In the genomic region with DNA sequence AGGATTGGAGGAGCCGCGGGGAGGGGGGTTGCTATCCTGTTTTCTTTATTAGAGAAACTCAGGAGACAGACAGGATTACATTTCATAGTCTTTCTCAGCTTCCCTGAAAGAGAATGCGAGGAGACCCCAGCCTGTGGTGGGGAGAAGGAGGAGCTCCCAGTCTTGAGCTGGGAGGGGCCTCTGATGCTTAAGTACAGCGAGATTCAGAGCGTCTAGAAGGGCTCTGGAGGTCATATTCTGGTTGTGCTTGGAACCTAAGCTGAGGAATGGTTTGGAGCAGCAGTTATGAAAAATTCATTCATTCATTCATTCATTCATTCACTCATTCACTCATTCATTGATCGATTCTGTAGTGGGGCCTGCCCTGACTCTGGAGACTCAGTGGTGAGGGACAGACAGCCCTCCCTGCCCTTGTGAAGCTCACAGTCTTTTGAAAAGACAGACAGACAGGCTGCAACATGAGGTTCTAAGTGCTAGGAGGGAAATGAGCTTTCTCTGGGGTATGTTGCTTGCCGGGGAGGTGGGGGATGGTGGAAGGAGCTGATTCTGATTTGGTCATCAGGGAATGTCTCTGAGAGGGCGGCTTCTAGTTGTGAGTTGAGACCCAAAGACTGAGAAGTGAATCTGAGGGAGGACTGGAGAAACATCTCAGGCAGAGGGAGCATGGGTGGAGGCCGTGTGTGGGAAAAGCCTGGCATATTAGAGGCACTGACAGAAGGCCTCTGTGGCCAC, we compare ENCODE assay signal across 10 cellular contexts. TPM values are rescaled to one million over a fixed set of nuclear protein-coding genes. Genes with fewer than 3 reads are reported as not detected.
DNase-seq lines count a peak whose midpoint lies in the region; ATAC-seq, FAIRE-seq and TF ChIP-seq lines count a peak whose summit lies in the region.
"Had no signal": no experiment of that assay in that cellular context is flagged by ENCODE, and none has a peak within 500 bp of the region (broad histone marks: within the 10 kb centered on the region; RNA-seq: fewer than 3 reads in every experiment).

No MANE protein-coding gene starts in this region.

- TF ChIP-seq EP300 in HepG2 (IDR thresholded peaks at IDR 0.05; ENCODE audit: low read depth in 2 of 2, low read length in 2 of 2) (no peak), HepG2 (CRISPR knock-in tag; IDR thresholded peaks at IDR 0.05; ENCODE audit: borderline replicate concordance) (no peak), GM12878 (IDR thresholded peaks at IDR 0.05; ENCODE audit: borderline replicate concordance in 1 of 2, control insufficient read depth in 1 of 2, low read depth in 2 of 2, low read length in 2 of 2) (no peak)

- H3K27ac ChIP-seq in HepG2 (ENCODE audit: extremely low read length, insufficient read depth, low read length) (peak overlapping the region; percentile 93), right lobe of liver (no peak overlapping the region), GM12878 (ENCODE audit: control insufficient read depth, insufficient read depth) (no peak overlapping the region)
- H3K27ac ChIP-seq: cardiac muscle cell had no signal

- RAD21 ChIA-PET in GM12878 (lab: Charles Lee; ENCODE audit: unreplicated experiment): interaction anchor here (1.9 kb wide), 1 partner anchor 175 kb away, joined by 6 read pairs; no protein-coding TSS in a partner anchor

- no peak for ATAC-seq in HepG2
- ATAC-seq in right lobe of liver: no peak
- no peak for ATAC-seq in GM12878
- no peak for ATAC-seq in HG02763 (IDR thresholded peaks at IDR 0.05; ENCODE audit: unreplicated experiment)
- ATAC-seq in GM19467 (IDR thresholded peaks at IDR 0.05; ENCODE audit: unreplicated experiment): no peak

- H3K4me3 ChIP-seq in HepG2 (replicated peaks in 1 of 3; ENCODE audit: insufficient read depth in 1 of 3, low read depth in 2 of 3, low read length in 3 of 3) (peak overlapping the region; percentile 28 to 92 (median 88); a peak in 5 of 6 replicates), right lobe of liver (no peak overlapping the region), GM12878 (no peak overlapping the region)
- H3K4me3 ChIP-seq: cardiac muscle cell had no signal

- SMC1A ChIA-PET in GM12878 (lab: Charles Lee; ENCODE audit: uncharacterized antibody, unreplicated experiment): interaction anchor here (0.8 to 1.8 kb wide), 8 partner anchors 11 to 112 kb away, joined by 3 to 6 read pairs (median 4); no protein-coding TSS in a partner anchor

- CTCF ChIA-PET in HepG2 (lab: Yijun Ruan, JAX; ENCODE audit: low intra/inter-chr PET ratio, low total read pairs): no interaction called here
- CTCF ChIA-PET in GM12878 (lab: Yijun Ruan, JAX): interaction anchor here (0.7 to 1.4 kb wide), 6 partner anchors 15 to 315 kb away, joined by 3 to 4 read pairs (median 3); no protein-coding TSS in a partner anchor

- no peaks in the 10 kb centered on the region; a peak in 1 of 5 replicates for H3K27me3 ChIP-seq in HepG2 (ENCODE audit: control insufficient read depth in 1 of 2, insufficient read depth in 2 of 2, low read length in 2 of 2)
- no peaks in the 10 kb centered on the region for H3K27me3 ChIP-seq in right lobe of liver
- H3K27me3 ChIP-seq in GM12878 (replicated peaks in 1 of 2; ENCODE audit: control insufficient read depth in 2 of 2, insufficient read depth in 2 of 2, low read length in 1 of 2): peaks cover 0 to 4% of the 10 kb centered on the region in 2 experiments; a peak in 1 of 4 replicates
- H3K27me3 ChIP-seq: cardiac muscle cell had no signal

- no peak overlapping the region for H2AFZ ChIP-seq in HepG2 (ENCODE audit: low read length)
- no peak overlapping the region for H2AFZ ChIP-seq in GM12878 (ENCODE audit: control insufficient read depth, low read depth, low read length)

- BruUV-seq in HepG2 (replicated peaks; lab: Mats Ljungman, UMichigan) (no TSS peak), GM12878 (replicated peaks; lab: Mats Ljungman, UMichigan) (no TSS peak)

- TF ChIP-seq CTCF in HepG2 (CRISPR knock-in tag; IDR thresholded peaks at IDR 0.05) (no peak), right lobe of liver (IDR thresholded peaks at IDR 0.05) (no peak), GM12878 (IDR thresholded peaks at IDR 0.05 in 2 of 3, conservative IDR thresholded peaks at IDR 0.05 in 1 of 3; ENCODE audit: control insufficient read depth in 2 of 3, extremely low read depth in 1 of 3, insufficient read depth in 1 of 3, low read depth in 3 of 3, low read length in 3 of 3) (no peak)

- in situ Hi-C loops in HepG2 (cut with HindIII; ENCODE audit: extremely low pct_ligation_motif_present, low pct_unique_long_range_greater_than_20kb) (loop anchor here (5.0 kb wide), 1 partner anchor 35 kb away; no protein-coding TSS in a partner anchor), GM12878 (cut with MboI) (no loop called here)

- WGBS in HepG2 (ENCODE audit: low lambda C conversion rate): 52% methylated on average over 9 of the region's 9 CpGs
- 79% methylated on average over 6 of the region's 9 CpGs for WGBS in right lobe of liver (ENCODE audit: insufficient coverage, low coverage, low lambda C conversion rate, missing lambda C conversion rate)
- WGBS in GM12878 (ENCODE audit: insufficient coverage, insufficient replicate concordance, low lambda C conversion rate, missing lambda C conversion rate): 57% methylated on average over 9 of the region's 9 CpGs

- peaks cover 61% of the 10 kb centered on the region for H3K4me1 ChIP-seq in HepG2 (ENCODE audit: insufficient read depth, low read length)
- H3K4me1 ChIP-seq in right lobe of liver: peaks cover 0 to 27% (median 4%) of the 10 kb centered on the region in 4 donors
- no peaks in the 10 kb centered on the region for H3K4me1 ChIP-seq in GM12878 (ENCODE audit: control insufficient read depth, insufficient read depth, low read length)

- TF ChIP-seq POLR2A in HepG2 (IDR thresholded peaks at IDR 0.05; ENCODE audit: insufficient read depth in 1 of 2, low read depth in 2 of 2, low read length in 2 of 2): no peak
- no peak for TF ChIP-seq POLR2A in right lobe of liver (IDR thresholded peaks at IDR 0.05)
- no peak for TF ChIP-seq POLR2A in GM12878 (IDR thresholded peaks at IDR 0.05; ENCODE audit: low read depth, low read length)

- DNase-seq in HepG2 (ENCODE audit: low spot score) (no peak), right lobe of liver (no peak), GM12878 (ENCODE audit: low read depth, low spot score) (no peak), iris pigment epithelial cell (ENCODE audit: low read depth) (peak; percentile 84), COLO829 (ENCODE audit: low spot score) (no peak), NOMO-1 treated with dmso at 0.1 percent for 144 hours (lab: John Stamatoyannopoulos, UW; ENCODE audit: unreplicated experiment) (no peak)
- DNase-seq: CD4-positive, alpha-beta memory T cell had no signal

- TF ChIP-seq RAD21 in HepG2 (CRISPR knock-in tag; IDR thresholded peaks at IDR 0.05) (no peak), GM12878 (IDR thresholded peaks at IDR 0.05; ENCODE audit: insufficient read depth, low read depth, low read length) (no peak)

- intact Hi-C loops in HepG2 (cut with micrococcal nuclease; ENCODE audit: unreplicated experiment): no loop called here
- intact Hi-C loops in right lobe of liver (cut with DNase I): no loop called here
- intact Hi-C loops in GM12878 (cut with micrococcal nuclease; ENCODE audit: unreplicated experiment): no loop called here

- H4K20me1 ChIP-seq in HepG2 (ENCODE audit: insufficient read depth, low read length) (peaks cover 14% of the 10 kb centered on the region; the same call in 1 of the 2 replicates), GM12878 (ENCODE audit: control insufficient read depth, insufficient read depth) (no peaks in the 10 kb centered on the region)

- H3K79me2 ChIP-seq in HepG2 (ENCODE audit: insufficient read depth, low read length) (peaks cover 52% of the 10 kb centered on the region), GM12878 (ENCODE audit: control insufficient read depth, insufficient read depth, low read length) (peaks cover 5% of the 10 kb centered on the region; the same call in 1 of the 2 replicates)

- POLR2A ChIA-PET in HepG2 (lab: Yijun Ruan, JAX) (interaction anchor here (1.1 to 10.3 kb wide), 4 partner anchors 12 to 36 kb away, joined by 4 to 122 read pairs (median 12); no protein-coding TSS in a partner anchor), GM12878 (lab: Charles Lee) (interaction anchor here (0.5 to 1.5 kb wide), 3 partner anchors 21 to 588 kb away, joined by 3 to 5 read pairs (median 5); no protein-coding TSS in a partner anchor)

- FAIRE-seq in HepG2 (lab: Jason Lieb, UNC): no peak
- no peak for FAIRE-seq in GM12878 (lab: Jason Lieb, UNC)

- no peaks in the 10 kb centered on the region; a peak in 1 of 5 replicates for H3K36me3 ChIP-seq in HepG2 (replicated peaks in 1 of 2; ENCODE audit: control insufficient read depth in 1 of 2, insufficient read depth in 2 of 2, low read length in 2 of 2)
- no peaks in the 10 kb centered on the region for H3K36me3 ChIP-seq in right lobe of liver
- no peaks in the 10 kb centered on the region for H3K36me3 ChIP-seq in GM12878 (ENCODE audit: control insufficient read depth in 2 of 2, insufficient read depth in 2 of 2, low read length in 1 of 2)
- H3K36me3 ChIP-seq: cardiac muscle cell had no signal

- no peaks in the 10 kb centered on the region for H3K9me3 ChIP-seq in HepG2 (ENCODE audit: low read length)
- no peaks in the 10 kb centered on the region for H3K9me3 ChIP-seq in right lobe of liver
- no peaks in the 10 kb centered on the region for H3K9me3 ChIP-seq in GM12878 (replicated peaks; ENCODE audit: control insufficient read depth, insufficient read depth, low read length)

- H3K9ac ChIP-seq in HepG2 (ENCODE audit: insufficient read depth, low read depth, low read length) (peak overlapping the region; percentile 88), GM12878 (ENCODE audit: control insufficient read depth, insufficient read depth, low read length) (no peak overlapping the region)

- H3K4me2 ChIP-seq in HepG2 (ENCODE audit: low read depth, low read length): peak overlapping the region; percentile 96
- no peak overlapping the region for H3K4me2 ChIP-seq in GM12878 (ENCODE audit: control insufficient read depth, insufficient read depth)

RNA-seq across cellular contexts. Expression of gene SPRY4, which starts 2.5 kb away (rescaled TPM):
- total RNA-seq in HepG2 (2016; rRNA removed; fragmentation: Illumina TruSeq; extraction: Trizol): 8.9 and 9.0 TPM in 2 replicates
- total RNA-seq in HepG2 (2016; cell fraction: cytosol; rRNA removed; fragmentation: Illumina TruSeq; extraction: Trizol; ENCODE audit: low read depth): 1.6 and 1.8 TPM in 2 replicates
- 8.3 and 8.7 TPM in 2 replicates for total RNA-seq in HepG2 (2016; cell fraction: insoluble cytoplasmic fraction; rRNA removed; fragmentation: Illumina TruSeq; extraction: Trizol)
- 5.8 and 6.0 TPM in 2 replicates for total RNA-seq in HepG2 (2016; cell fraction: membrane; rRNA removed; fragmentation: Illumina TruSeq; extraction: Trizol)
- total RNA-seq in HepG2 (2016; cell fraction: nucleus; rRNA removed; fragmentation: Illumina TruSeq; extraction: Trizol): 12.5 and 16.8 TPM in 2 replicates
- polyA plus RNA-seq in HepG2 (2011; rRNA removed): 17.8 and 19.2 TPM in 2 replicates
- polyA plus RNA-seq in HepG2 (2011; cell fraction: cytosol; rRNA removed): 10.9 and 12.6 TPM in 2 replicates
- 61.0 and 63.7 TPM in 2 replicates for polyA plus RNA-seq in HepG2 (2011; cell fraction: nucleus; rRNA removed)
- 10.0 and 17.2 TPM in 2 replicates for polyA plus RNA-seq in HepG2 (2012)
- polyA plus RNA-seq in HepG2 (2016; cell fraction: cytosol; fragmentation: Illumina TruSeq; extraction: Trizol; ENCODE audit: low read depth): 0.37 and 0.40 TPM in 2 replicates
- 6.9 and 9.0 TPM in 2 replicates for polyA plus RNA-seq in HepG2 (2016; cell fraction: insoluble cytoplasmic fraction; fragmentation: Illumina TruSeq; extraction: Trizol; ENCODE audit: low read depth)
- 2.0 and 2.1 TPM in 2 replicates for polyA plus RNA-seq in HepG2 (2016; cell fraction: membrane; fragmentation: Illumina TruSeq; extraction: Trizol; ENCODE audit: low read depth)
- 21.3 and 22.7 TPM in 2 replicates for polyA plus RNA-seq in HepG2 (2016; cell fraction: nucleus; fragmentation: Illumina TruSeq; extraction: Trizol; ENCODE audit: insufficient read depth, low read depth)
- polyA minus RNA-seq in HepG2 (2011; rRNA and poly(A)+ RNA removed; ENCODE audit: low replicate concordance): 0.09 and 81.1 TPM in 2 replicates
- 21.7 and 22.2 TPM in 2 replicates for polyA minus RNA-seq in HepG2 (2011; cell fraction: cytosol; rRNA and poly(A)+ RNA removed)
- polyA minus RNA-seq in HepG2 (2011; cell fraction: nucleus; rRNA and poly(A)+ RNA removed): 40.0 and 40.4 TPM in 2 replicates
- total RNA-seq in right lobe of liver: 10 to 100 TPM in 2 of 6 experiments, 1 to 10 TPM in 4; 3.9 to 11.6 (median 7.3) TPM
- 3.0 and 5.1 TPM in 2 replicates for total RNA-seq in GM12878 (2013; cell fraction: nucleolus; rRNA removed)
- 0.11 and 0.27 TPM in 2 replicates for total RNA-seq in GM12878 (2014; rRNA removed)
- 0.05 and 0.18 TPM in 2 replicates for total RNA-seq in GM12878 (2014; rRNA removed; fragmentation: Illumina TruSeq; extraction: Trizol)
- 0.35 and 0.41 TPM in 2 replicates for total RNA-seq in GM12878 (2021)
- polyA plus RNA-seq in GM12878 (2011; ENCODE audit: low read depth): 0.10 TPM
- polyA plus RNA-seq in GM12878 (2011; rRNA removed): 0.71 and 1.4 TPM in 2 replicates
- polyA plus RNA-seq in GM12878 (2011; cell fraction: cytosol; rRNA removed): 1.4 and 2.1 TPM in 2 replicates
- 6.4 and 8.1 TPM in 2 replicates for polyA plus RNA-seq in GM12878 (2011; cell fraction: nucleus; rRNA removed)
- 0.08 and 0.31 TPM in 2 replicates for polyA plus RNA-seq in GM12878 (2012)
- polyA plus RNA-seq in GM12878 (2014; fragmentation: Illumina TruSeq; extraction: Trizol): 0.10 TPM in 1 of 2 replicates, not detected in the other
- polyA plus RNA-seq in GM12878 (2014; fragmentation: Nextera tagmentation; extraction: Ambion mirVana): under 1 TPM in 1 of 2 experiments, not detected in 1; 0.04 TPM
- 0.11 and 0.44 TPM in 2 replicates for polyA plus RNA-seq in GM12878 (2014; rRNA removed)
- polyA plus RNA-seq in GM12878 (2016; fragmentation: Nextera tagmentation; extraction: Ambion mirVana): under 1 TPM; 0.04 to 0.27 TPM
- 3.7 and 7.2 TPM in 2 replicates for polyA minus RNA-seq in GM12878 (2011; rRNA and poly(A)+ RNA removed)
- 1.7 and 2.0 TPM in 2 replicates for polyA minus RNA-seq in GM12878 (2011; cell fraction: cytosol; rRNA and poly(A)+ RNA removed)
- polyA minus RNA-seq in GM12878 (2011; cell fraction: nucleus; rRNA and poly(A)+ RNA removed): 11.0 and 18.7 TPM in 2 replicates
- total RNA-seq: CD4-positive, alpha-beta memory T cell had no signal
- polyA plus RNA-seq: CD4-positive, alpha-beta memory T cell had no signal

Comparison
In these comparisons a context has a peak if more than half of its experiments do, and no peak if none do; other contexts are left out.
1. H3K4me3 ChIP-seq: peak in HepG2 (3 of 3); none in right lobe of liver (0 of 3) and GM12878 (single experiment).
2. Of the 75 proteins assayed by ChIP-seq in both HepG2 and GM12878: peak only in HepG2: none; only in GM12878: none; in both: ZNF24; in neither: 74.